ENCODE assay signal across 17 cellular contexts in the genomic region with DNA sequence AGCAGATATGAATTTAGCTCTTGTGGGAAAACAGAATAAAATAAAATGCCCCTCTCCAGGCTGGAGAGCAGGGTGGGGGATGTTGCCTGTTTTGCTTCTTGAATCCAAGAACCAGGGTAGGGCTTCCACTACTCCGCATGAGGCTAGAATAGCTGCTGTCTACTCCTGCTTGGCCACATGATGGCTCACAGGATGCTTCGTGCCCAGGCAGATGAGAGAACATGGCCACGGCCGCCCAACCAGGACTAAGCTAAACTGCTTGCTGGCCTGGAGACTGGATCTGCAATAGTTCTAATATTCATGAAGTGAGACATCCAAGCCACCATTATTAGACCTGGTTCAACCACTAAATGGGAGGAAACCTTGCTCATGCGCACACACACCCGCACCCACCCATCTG.
A peak's percentile ranks its signal among the peaks of the same experiment; 100 is the strongest.
DNase-seq lines count a peak whose midpoint lies in the region; ATAC-seq and TF ChIP-seq lines count a peak whose summit lies in the region.
"Had no signal": no experiment of that assay in that cellular context is flagged by ENCODE, and none has a peak within 500 bp of the region (broad histone marks: within the 10 kb centered on the region; RNA-seq: fewer than 3 reads in every experiment).

No MANE protein-coding gene starts in this region.

- H3K27me3 ChIP-seq in Karpas-422 (ENCODE audit: low read length) (no peaks in the 10 kb centered on the region), liver (ENCODE audit: control insufficient read depth in 4 of 4, insufficient read depth in 4 of 4, low read length in 3 of 4) (no peaks in the 10 kb centered on the region), upper lobe of left lung (no peaks in the 10 kb centered on the region)
- H3K27me3 ChIP-seq: hepatocyte, transverse colon had no signal

- H3K9me2 ChIP-seq in Karpas-422 (replicated peaks; ENCODE audit: insufficient read depth, low read length): no peaks in the 10 kb centered on the region

- no peak for TF ChIP-seq POLR2A in upper lobe of left lung (IDR thresholded peaks at IDR 0.05)

- no peak overlapping the region for H3K4me2 ChIP-seq in Karpas-422 (ENCODE audit: low read depth, low read length, poor library complexity, severe bottlenecking)
- H3K4me2 ChIP-seq: hepatocyte had no signal

- peak; percentile 62 for DNase-seq in AG20443 (ENCODE audit: low spot score)
- no peak for DNase-seq in Karpas-422
- no peak for DNase-seq in epithelial cell of proximal tubule (ENCODE audit: low read depth)
- DNase-seq in upper lobe of left lung: no peak
- DNase-seq in NCI-H1048 (lab: John Stamatoyannopoulos, UW): no peak
- DNase-seq in activated CD4-positive, CD25-positive, alpha-beta regulatory T cell treated with anti-CD3 and anti-CD28 coated beads, Interleukin-2, amount 50 U/mL, for 72 hours: no peak
- DNase-seq in NCI-H345 treated with DMSO at 0.1 percent for 48 hours (lab: John Stamatoyannopoulos, UW; ENCODE audit: unreplicated experiment): no peak
- DNase-seq: activated CD4-positive, CD25-positive, alpha-beta regulatory T cell; DND-41; effector CD4-positive, alpha-beta T cell; mesenchymal stem cell; naive thymus-derived CD8-positive, alpha-beta T cell; T-helper 2 cell; transverse colon had no signal

- H3K36me3 ChIP-seq in Karpas-422 (ENCODE audit: insufficient read depth, low read length) (no peaks in the 10 kb centered on the region), liver (ENCODE audit: control insufficient read depth in 4 of 4, insufficient read depth in 3 of 4, low read depth in 1 of 4, low read length in 3 of 4) (no peaks in the 10 kb centered on the region), upper lobe of left lung (no peaks in the 10 kb centered on the region)
- H3K36me3 ChIP-seq: transverse colon had no signal

- H3K79me2 ChIP-seq in Karpas-422 (ENCODE audit: low read length): no peaks in the 10 kb centered on the region
- H3K79me2 ChIP-seq: hepatocyte had no signal

- peak; percentile 62 to 72 for TF ChIP-seq RAD21 in liver (IDR thresholded peaks at IDR 0.05)

- H3K9me3 ChIP-seq in Karpas-422 (ENCODE audit: low read length): no peaks in the 10 kb centered on the region
- no peaks in the 10 kb centered on the region for H3K9me3 ChIP-seq in liver (ENCODE audit: control insufficient read depth in 4 of 4, low read length in 3 of 4)
- no peaks in the 10 kb centered on the region for H3K9me3 ChIP-seq in upper lobe of left lung
- H3K9me3 ChIP-seq: transverse colon had no signal

- WGBS in liver: 76% methylated on average over 6 of the region's 6 CpGs
- 84 to 92% methylated on average over 5 to 6 of the region's 6 CpGs for WGBS in upper lobe of left lung, 2 donors

- H3K9ac ChIP-seq in Karpas-422 (ENCODE audit: low read length) (peak overlapping the region; percentile 43; the same call in 1 of the 2 replicates), liver (ENCODE audit: low read depth in 1 of 2, low read length in 2 of 2) (no peak overlapping the region)

- TF ChIP-seq CTCF in epithelial cell of proximal tubule (conservative IDR thresholded peaks at IDR 0.05; ENCODE audit: low read depth, low read length) (peak; percentile 12), liver (IDR thresholded peaks at IDR 0.05; ENCODE audit: low read depth, low read length, missing input control) (peak; percentile 17), upper lobe of left lung (IDR thresholded peaks at IDR 0.05) (no peak)

- 0 out of 2 replicates have a peak overlapping the region, but pooled peaks have one; percentile 45 for H2AFZ ChIP-seq in Karpas-422 (ENCODE audit: low read length)
- H2AFZ ChIP-seq: hepatocyte had no signal

- no peaks in the 10 kb centered on the region for H4K20me1 ChIP-seq in Karpas-422 (ENCODE audit: insufficient read depth, low read depth, low read length)

- no peak for TF ChIP-seq EP300 in upper lobe of left lung (IDR thresholded peaks at IDR 0.05)

- H3K27ac ChIP-seq in Karpas-422 (ENCODE audit: low read length) (peak overlapping the region; percentile 100), liver (ENCODE audit: low read depth in 1 of 2, low read length in 2 of 2) (no peak overlapping the region), upper lobe of left lung (no peak overlapping the region)
- H3K27ac ChIP-seq: hepatocyte, transverse colon had no signal

- H3K4me1 ChIP-seq in Karpas-422 (ENCODE audit: low read length): peaks cover 62% of the 10 kb centered on the region
- H3K4me1 ChIP-seq in liver (ENCODE audit: control insufficient read depth in 4 of 4, insufficient read depth in 4 of 4, low read length in 3 of 4): no peaks in the 10 kb centered on the region
- H3K4me1 ChIP-seq in upper lobe of left lung: no peaks in the 10 kb centered on the region
- H3K4me1 ChIP-seq: transverse colon had no signal

- H3K4me3 ChIP-seq in Karpas-422 (ENCODE audit: low read length) (no peak overlapping the region), epithelial cell of proximal tubule (ENCODE audit: low read depth, low read length) (no peak overlapping the region), liver (ENCODE audit: low read depth in 1 of 3, low read length in 3 of 3) (no peak overlapping the region), upper lobe of left lung (no peak overlapping the region)
- H3K4me3 ChIP-seq: hepatocyte, transverse colon had no signal

- no peak for ATAC-seq in upper lobe of left lung (ENCODE audit: low FRiP score in 2 of 2)
- ATAC-seq: naive thymus-derived CD8-positive, alpha-beta T cell; stimulated activated memory B cell treated with anti-CD40 and anti-IgM and Interleukin-4, amounts not matched to agents 10 μg/mL and 1 μg/mL and 100 μg/mL, for 72 hours had no signal

TF ChIP-seq in liver, 16 proteins besides CTCF, POLR2A, EP300 and RAD21:
- no peak for TF ChIP-seq TAF1 (conservative IDR thresholded peaks at IDR 0.05)
- no peak for TF ChIP-seq YY1 (IDR thresholded peaks at IDR 0.05)
- TF ChIP-seq NR2F2 (IDR thresholded peaks at IDR 0.05): no peak
- TF ChIP-seq, protein P1, sequence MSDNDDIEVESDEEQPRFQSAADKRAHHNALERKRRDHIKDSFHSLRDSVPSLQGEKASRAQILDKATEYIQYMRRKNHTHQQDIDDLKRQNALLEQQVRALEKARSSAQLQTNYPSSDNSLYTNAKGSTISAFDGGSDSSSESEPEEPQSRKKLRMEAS (IDR thresholded peaks at IDR 0.05): no peak
- no peak for TF ChIP-seq RXRA (IDR thresholded peaks at IDR 0.05)

Comparison
In these comparisons a context has a peak if more than half of its experiments do, and no peak if none do; other contexts are left out.
1. CTCF ChIP-seq: peak in epithelial cell of proximal tubule (single experiment) and liver (single experiment); none in upper lobe of left lung (0 of 6).